ENCODE assay signal across 9 cellular contexts in genomic region chr10:62811159-62811875, GRCh38. TPM values are rescaled to one million over a fixed set of nuclear protein-coding genes. Genes with fewer than 3 reads are reported as not detected.
DNase-seq lines count a peak whose midpoint lies in the region; ATAC-seq and TF ChIP-seq lines count a peak whose summit lies in the region.
"Had no signal": no experiment of that assay in that cellular context is flagged by ENCODE, and none has a peak within 500 bp of the region (broad histone marks: within the 10 kb centered on the region; RNA-seq: fewer than 3 reads in every experiment).

No MANE protein-coding gene starts in this region.

- H3K79me1 ChIP-seq in trophoblast cell (ENCODE audit: low read length), result peaks cover under 1% of the 10 kb centered on the region

- H4K8ac ChIP-seq in trophoblast cell (ENCODE audit: low read depth, low read length), result no peak overlapping the region

- no peak overlapping the region for H2BK120ac ChIP-seq in trophoblast cell (ENCODE audit: insufficient read depth, low read length, poor library complexity)

- H3K4me1 ChIP-seq in trophoblast cell (ENCODE audit: control insufficient read depth in 1 of 2, insufficient read depth in 2 of 2, low read length in 2 of 2), result peaks cover 12 to 13% of the 10 kb centered on the region in 2 experiments

- intact Hi-C loops in Calu3 (cut with micrococcal nuclease; ENCODE audit: unreplicated experiment), result loop anchor here (10.0 kb wide), 1 partner anchor 557 kb away; no protein-coding TSS in a partner anchor

- no peak overlapping the region for H3K23ac ChIP-seq in trophoblast cell (ENCODE audit: low read length)

- H3K9ac ChIP-seq in trophoblast cell (ENCODE audit: low read length), result no peak overlapping the region

- no peaks in the 10 kb centered on the region for H3K9me3 ChIP-seq in trophoblast cell (ENCODE audit: insufficient read depth, low read depth, low read length)
- H3K9me3 ChIP-seq: suprapubic skin had no signal

- WGBS in trophoblast cell (ENCODE audit: extremely low coverage, insufficient coverage, insufficient read length), result no CpG with 5 or more reads among the region's 10 CpGs

- peaks cover 31% of the 10 kb centered on the region for H3K27me3 ChIP-seq in trophoblast cell (ENCODE audit: insufficient read depth, low read length)

- no peak overlapping the region for H3K14ac ChIP-seq in trophoblast cell (ENCODE audit: low read length)

- no peak overlapping the region for H2AFZ ChIP-seq in trophoblast cell (ENCODE audit: insufficient read depth, low read length, poor library complexity)

- TF ChIP-seq POLR2A in GM15510 (IDR thresholded peaks at IDR 0.05; ENCODE audit: borderline replicate concordance, extremely low read depth, insufficient read length), result peak; percentile 20

- no peak overlapping the region for H3K18ac ChIP-seq in trophoblast cell (ENCODE audit: low read length)

- BruUV-seq in Calu3 (replicated peaks; lab: Mats Ljungman, UMichigan), result no TSS peak

- H3K27me3 Mint-ChIP-seq in natural killer cell treated with Interleukin-12 subunit alpha and Interleukin-12 subunit beta and Interleukin-15 and Interleukin-18, amount 100 ng/mL, for 72 hours, result no peaks in the 10 kb centered on the region
- H3K27me3 Mint-ChIP-seq in Calu3 (ENCODE audit: unreplicated experiment), result peaks cover 38% of the 10 kb centered on the region

- peaks cover 77 to 84% of the 10 kb centered on the region in 2 donors for H3K4me1 Mint-ChIP-seq in natural killer cell treated with Interleukin-12 subunit alpha and Interleukin-12 subunit beta and Interleukin-15 and Interleukin-18, amount 100 ng/mL, for 72 hours (ENCODE audit: low read depth in 2 of 2)
- H3K4me1 Mint-ChIP-seq in Calu3 (ENCODE audit: low read depth, unreplicated experiment), result peaks cover 36% of the 10 kb centered on the region

- no peak overlapping the region for H2AK5ac ChIP-seq in trophoblast cell (ENCODE audit: low read length)

- no peak overlapping the region for H4K12ac ChIP-seq in trophoblast cell (ENCODE audit: low read depth, low read length)

- ATAC-seq in HG02571 (IDR thresholded peaks at IDR 0.05; ENCODE audit: unreplicated experiment), result peak; percentile 33
- peak; percentile 75 to 82 for ATAC-seq in natural killer cell treated with Interleukin-12 subunit alpha and Interleukin-12 subunit beta and Interleukin-15 and Interleukin-18, amount 100 ng/mL, for 72 hours

- H4K91ac ChIP-seq in trophoblast cell (ENCODE audit: low read depth, low read length), result no peak overlapping the region

- H3K36me3 Mint-ChIP-seq in natural killer cell treated with Interleukin-12 subunit alpha and Interleukin-12 subunit beta and Interleukin-15 and Interleukin-18, amount 100 ng/mL, for 72 hours, result peaks cover 30% of the 10 kb centered on the region
- H3K36me3 Mint-ChIP-seq in Calu3 (ENCODE audit: insufficient read depth, unreplicated experiment), result peaks cover 16% of the 10 kb centered on the region

- no peak overlapping the region for H2BK5ac ChIP-seq in trophoblast cell (ENCODE audit: low read depth, low read length, poor library complexity)

- no peak overlapping the region for H3K4ac ChIP-seq in trophoblast cell (ENCODE audit: low read depth, low read length)

- H3K9me3 Mint-ChIP-seq in natural killer cell treated with Interleukin-12 subunit alpha and Interleukin-12 subunit beta and Interleukin-15 and Interleukin-18, amount 100 ng/mL, for 72 hours, result no peaks in the 10 kb centered on the region
- H3K9me3 Mint-ChIP-seq in Calu3 (ENCODE audit: low read depth, unreplicated experiment), result no peaks in the 10 kb centered on the region

- H3K4me2 ChIP-seq in trophoblast cell (ENCODE audit: low read length), result no peak overlapping the region

- no peaks in the 10 kb centered on the region for H3K79me2 ChIP-seq in trophoblast cell (ENCODE audit: control insufficient read depth, insufficient read depth, low read length, poor library complexity)

- H2BK12ac ChIP-seq in trophoblast cell (ENCODE audit: low read length), result no peak overlapping the region

- no peak overlapping the region for H3K4me3 ChIP-seq in trophoblast cell (ENCODE audit: low read depth, low read length)
- H3K4me3 ChIP-seq: suprapubic skin had no signal

- peak; percentile 47 for DNase-seq in activated CD4-positive, CD25-positive, alpha-beta regulatory T cell treated with anti-CD3 and anti-CD28 coated beads, Interleukin-2, amount 50 U/mL, for 16 hours (ENCODE audit: low read depth, low spot score)
- DNase-seq in natural killer cell treated with Interleukin-12 subunit alpha and Interleukin-12 subunit beta and Interleukin-15 and Interleukin-18, amount 100 ng/mL, for 72 hours (ENCODE audit: low spot score), result peak; percentile 89
- DNase-seq in RPMI8226 (no peak), A172 (ENCODE audit: low spot score) (no peak), trophoblast cell (no peak), Calu3 (no peak)

- H3K27ac ChIP-seq in trophoblast cell (ENCODE audit: low read depth, low read length), result no peak overlapping the region
- H3K27ac ChIP-seq: suprapubic skin had no signal

- CTCF ChIA-PET in Calu3 (lab: Charles Lee), result no interaction called here

- no peaks in the 10 kb centered on the region for H3K36me3 ChIP-seq in trophoblast cell (ENCODE audit: control insufficient read depth in 1 of 2, insufficient read depth in 2 of 2, low read length in 2 of 2)
- H3K36me3 ChIP-seq: suprapubic skin had no signal

- H3K4me3 Mint-ChIP-seq in natural killer cell treated with Interleukin-12 subunit alpha and Interleukin-12 subunit beta and Interleukin-15 and Interleukin-18, amount 100 ng/mL, for 72 hours, result peak overlapping the region; percentile 100
- H3K4me3 Mint-ChIP-seq in Calu3 (ENCODE audit: low read depth, unreplicated experiment), result no peak overlapping the region

- TF ChIP-seq CTCF in Calu3 (IDR thresholded peaks at IDR 0.05; ENCODE audit: unreplicated experiment), result no peak

- H3K27ac Mint-ChIP-seq in natural killer cell treated with Interleukin-12 subunit alpha and Interleukin-12 subunit beta and Interleukin-15 and Interleukin-18, amount 100 ng/mL, for 72 hours, result peak overlapping the region; percentile 96 to 100
- no peak overlapping the region for H3K27ac Mint-ChIP-seq in Calu3 (ENCODE audit: unreplicated experiment)

RNA-seq across cellular contexts. Expression of gene EGR2, which starts 4.8 kb away (rescaled TPM):
- 100 to 1,000 TPM in 1 of 2 donors, 10 to 100 TPM in 1; 14.3 to 116 TPM for total RNA-seq in natural killer cell treated with Interleukin-12 subunit alpha and Interleukin-12 subunit beta and Interleukin-15 and Interleukin-18, amount 100 ng/mL, for 72 hours
- 0.09 and 0.19 TPM in 2 replicates for total RNA-seq in A172 (2014; rRNA removed; shearing (Covaris generic))
- polyA plus RNA-seq in trophoblast cell (2013), result 0.07 and 0.10 TPM in 2 replicates
- total RNA-seq in Calu3 (2022), result 0.68 and 1.1 TPM in 2 replicates

RNA-seq across cellular contexts. Expression of gene ADO, which starts 6.8 kb away (rescaled TPM):
- 10 to 100 TPM; 26.3 to 49.2 TPM for total RNA-seq in natural killer cell treated with Interleukin-12 subunit alpha and Interleukin-12 subunit beta and Interleukin-15 and Interleukin-18, amount 100 ng/mL, for 72 hours
- total RNA-seq in A172 (2014; rRNA removed; shearing (Covaris generic)), result 28.5 and 32.3 TPM in 2 replicates
- 10.0 and 10.6 TPM in 2 replicates for polyA plus RNA-seq in trophoblast cell (2013)
- total RNA-seq in Calu3 (2022), result 32.3 and 35.0 TPM in 2 replicates

Comparison
In these comparisons a context has a peak if more than half of its experiments do, and no peak if none do; other contexts are left out.
1. DNase-seq: peak in activated CD4-positive, CD25-positive, alpha-beta regulatory T cell treated with anti-CD3 and anti-CD28 coated beads, Interleukin-2, amount 50 U/mL, for 16 hours (single experiment) and natural killer cell treated with Interleukin-12 subunit alpha and Interleukin-12 subunit beta and Interleukin-15 and Interleukin-18, amount 100 ng/mL, for 72 hours (single experiment); none in RPMI8226 (single experiment), A172 (single experiment), trophoblast cell (0 of 2) and Calu3 (single experiment).